In the genomic region with DNA sequence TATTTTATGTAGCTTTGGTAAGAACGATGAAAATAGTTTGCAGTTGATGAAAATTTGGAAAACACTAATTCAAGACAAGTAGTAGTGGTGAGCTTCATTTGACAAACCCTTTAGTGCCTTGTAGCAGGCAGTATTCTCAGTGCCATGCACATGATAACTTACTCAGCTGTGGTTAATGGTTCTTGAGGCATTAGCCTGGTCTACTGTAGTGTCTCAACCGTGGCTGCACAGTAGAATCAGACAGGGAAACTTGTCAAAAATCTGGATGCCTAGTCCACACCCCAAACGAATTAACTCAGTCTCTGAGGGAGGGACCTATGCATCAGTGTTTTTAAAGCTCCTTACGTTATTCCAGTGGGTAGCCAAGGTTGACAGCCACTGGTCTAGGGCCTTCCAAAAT, we compare ENCODE assay signal across 18 cellular contexts. TPM values are rescaled to one million over a fixed set of nuclear protein-coding genes. Genes with fewer than 3 reads are reported as not detected.
DNase-seq lines count a peak whose midpoint lies in the region; ATAC-seq lines count a peak whose summit lies in the region.
"Had no signal": no experiment of that assay in that cellular context is flagged by ENCODE, and none has a peak within 500 bp of the region (broad histone marks: within the 10 kb centered on the region; RNA-seq: fewer than 3 reads in every experiment).

No MANE protein-coding gene starts in this region.

- intact Hi-C loops in activated CD4-positive, alpha-beta memory T cell treated with anti-CD3 and anti-CD28 coated beads for 36 hours (cut with micrococcal nuclease): loop anchor here (2.0 kb wide), 1 partner anchor 13 kb away; no protein-coding TSS in a partner anchor

- POLR2A ChIA-PET in activated CD4-positive, alpha-beta memory T cell treated with anti-CD3 and anti-CD28 coated beads for 36 hours (lab: Charles Lee): interaction anchor here (6.6 kb wide), 1 partner anchor 12 kb away, joined by 51 read pairs; no protein-coding TSS in a partner anchor

- no peaks in the 10 kb centered on the region for H3K27me3 Mint-ChIP-seq in activated T-cell treated with anti-CD3 and anti-CD28 coated beads, Interleukin-2, amount 50 U/mL, for 72 hours (ENCODE audit: low read depth)
- no peaks in the 10 kb centered on the region for H3K27me3 Mint-ChIP-seq in activated CD4-positive, alpha-beta memory T cell treated with anti-CD3 and anti-CD28 coated beads for 36 hours
- peaks cover 0 to 7% (median 0%) of the 10 kb centered on the region in 3 donors for H3K27me3 Mint-ChIP-seq in immature natural killer cell (ENCODE audit: low read depth in 3 of 3)
- H3K27me3 Mint-ChIP-seq in stimulated activated naive CD8-positive, alpha-beta T cell treated with anti-CD3 and anti-CD28 coated beads, Interleukin-15, amount 100 ng/mL, for 72 hours: no peaks in the 10 kb centered on the region
- no peaks in the 10 kb centered on the region for H3K27me3 Mint-ChIP-seq in stimulated activated memory B cell treated with anti-CD40 and anti-IgM and Interleukin-4, amounts not matched to agents 10 μg/mL and 1 μg/mL and 100 μg/mL, for 72 hours

- no peaks in the 10 kb centered on the region for H3K9me3 Mint-ChIP-seq in activated T-cell treated with anti-CD3 and anti-CD28 coated beads, Interleukin-2, amount 50 U/mL, for 72 hours
- H3K9me3 Mint-ChIP-seq in activated CD4-positive, alpha-beta memory T cell treated with anti-CD3 and anti-CD28 coated beads for 36 hours: no peaks in the 10 kb centered on the region
- no peaks in the 10 kb centered on the region for H3K9me3 Mint-ChIP-seq in immature natural killer cell
- H3K9me3 Mint-ChIP-seq in stimulated activated naive CD8-positive, alpha-beta T cell treated with anti-CD3 and anti-CD28 coated beads, Interleukin-15, amount 100 ng/mL, for 72 hours: no peaks in the 10 kb centered on the region
- H3K9me3 Mint-ChIP-seq in stimulated activated memory B cell treated with anti-CD40 and anti-IgM and Interleukin-4, amounts not matched to agents 10 μg/mL and 1 μg/mL and 100 μg/mL, for 72 hours: no peaks in the 10 kb centered on the region

- peaks cover 10 to 25% of the 10 kb centered on the region in 2 donors for H3K36me3 Mint-ChIP-seq in activated T-cell treated with anti-CD3 and anti-CD28 coated beads, Interleukin-2, amount 50 U/mL, for 72 hours (ENCODE audit: insufficient read depth in 2 of 2)
- H3K36me3 Mint-ChIP-seq in activated CD4-positive, alpha-beta memory T cell treated with anti-CD3 and anti-CD28 coated beads for 36 hours: peaks cover 20% of the 10 kb centered on the region
- peaks cover 9 to 16% (median 12%) of the 10 kb centered on the region in 3 donors for H3K36me3 Mint-ChIP-seq in immature natural killer cell
- H3K36me3 Mint-ChIP-seq in stimulated activated memory B cell treated with anti-CD40 and anti-IgM and Interleukin-4, amounts not matched to agents 10 μg/mL and 1 μg/mL and 100 μg/mL, for 72 hours: peaks cover 52% of the 10 kb centered on the region

- DNase-seq in activated T-cell treated with anti-CD3 and anti-CD28 coated beads, Interleukin-2, amount 50 U/mL, for 72 hours: no peak
- no peak for DNase-seq in activated T-cell treated with anti-CD3 and anti-CD28 coated beads, Interleukin-2, amount 50 U/mL, for 48 hours
- no peak for DNase-seq in activated CD4-positive, alpha-beta memory T cell treated with anti-CD3 and anti-CD28 coated beads for 36 hours
- DNase-seq in immature natural killer cell (no peak), NCI-H187 (lab: John Stamatoyannopoulos, UW) (no peak)
- no peak for DNase-seq in stimulated activated naive CD8-positive, alpha-beta T cell treated with anti-CD3 and anti-CD28 coated beads, Interleukin-15, amount 100 ng/mL, for 72 hours
- DNase-seq: amniotic stem cell, DMS53, erythroblast, HCEC 1CT, hippocampal formation, KG1, lower lobe of right lung, NCI-H1694, NCI-H526, occipital lobe had no signal

- peaks cover 93% of the 10 kb centered on the region for H3K4me1 Mint-ChIP-seq in activated T-cell treated with anti-CD3 and anti-CD28 coated beads, Interleukin-2, amount 50 U/mL, for 72 hours (ENCODE audit: low read depth)
- peaks cover 94% of the 10 kb centered on the region for H3K4me1 Mint-ChIP-seq in activated CD4-positive, alpha-beta memory T cell treated with anti-CD3 and anti-CD28 coated beads for 36 hours (ENCODE audit: low read depth)
- H3K4me1 Mint-ChIP-seq in immature natural killer cell: peaks cover 97 to 100% of the 10 kb centered on the region in 2 donors
- H3K4me1 Mint-ChIP-seq in stimulated activated naive CD8-positive, alpha-beta T cell treated with anti-CD3 and anti-CD28 coated beads, Interleukin-15, amount 100 ng/mL, for 72 hours: peaks cover 97% of the 10 kb centered on the region
- peaks cover 37% of the 10 kb centered on the region for H3K4me1 Mint-ChIP-seq in stimulated activated memory B cell treated with anti-CD40 and anti-IgM and Interleukin-4, amounts not matched to agents 10 μg/mL and 1 μg/mL and 100 μg/mL, for 72 hours

- CTCF ChIA-PET in activated CD4-positive, alpha-beta memory T cell treated with anti-CD3 and anti-CD28 coated beads for 36 hours (lab: Charles Lee): interaction anchor here (0.7 to 25.3 kb wide), 3 partner anchors 11 to 20 kb away, joined by 3 to 360 read pairs (median 130); no protein-coding TSS in a partner anchor

- H3K27ac Mint-ChIP-seq in activated T-cell treated with anti-CD3 and anti-CD28 coated beads, Interleukin-2, amount 50 U/mL, for 72 hours: peak overlapping the region; percentile 97
- peak overlapping the region; percentile 40 for H3K27ac Mint-ChIP-seq in activated CD4-positive, alpha-beta memory T cell treated with anti-CD3 and anti-CD28 coated beads for 36 hours
- peak overlapping the region; percentile 87 to 97 (median 96) for H3K27ac Mint-ChIP-seq in immature natural killer cell
- H3K27ac Mint-ChIP-seq in stimulated activated naive CD8-positive, alpha-beta T cell treated with anti-CD3 and anti-CD28 coated beads, Interleukin-15, amount 100 ng/mL, for 72 hours: no peak overlapping the region
- no peak overlapping the region for H3K27ac Mint-ChIP-seq in stimulated activated memory B cell treated with anti-CD40 and anti-IgM and Interleukin-4, amounts not matched to agents 10 μg/mL and 1 μg/mL and 100 μg/mL, for 72 hours

- peak overlapping the region; percentile 81 to 96 for H3K4me3 Mint-ChIP-seq in activated T-cell treated with anti-CD3 and anti-CD28 coated beads, Interleukin-2, amount 50 U/mL, for 72 hours
- H3K4me3 Mint-ChIP-seq in activated CD4-positive, alpha-beta memory T cell treated with anti-CD3 and anti-CD28 coated beads for 36 hours: peak overlapping the region; percentile 13
- H3K4me3 Mint-ChIP-seq in immature natural killer cell: peak overlapping the region; percentile 46 to 87 (median 78)
- H3K4me3 Mint-ChIP-seq in stimulated activated naive CD8-positive, alpha-beta T cell treated with anti-CD3 and anti-CD28 coated beads, Interleukin-15, amount 100 ng/mL, for 72 hours: peak overlapping the region; percentile 42 to 78
- no peak overlapping the region for H3K4me3 Mint-ChIP-seq in stimulated activated memory B cell treated with anti-CD40 and anti-IgM and Interleukin-4, amounts not matched to agents 10 μg/mL and 1 μg/mL and 100 μg/mL, for 72 hours

- ATAC-seq in activated T-cell treated with anti-CD3 and anti-CD28 coated beads, Interleukin-2, amount 50 U/mL, for 72 hours (replicated peaks in 1 of 2): peak; percentile 62 to 63
- peak; percentile 84 for ATAC-seq in stimulated activated naive CD8-positive, alpha-beta T cell treated with anti-CD3 and anti-CD28 coated beads, Interleukin-15, amount 100 ng/mL, for 72 hours
- ATAC-seq in GM19351 (IDR thresholded peaks at IDR 0.05; ENCODE audit: unreplicated experiment): no peak
- no peak for ATAC-seq in stimulated activated memory B cell treated with anti-CD40 and anti-IgM and Interleukin-4, amounts not matched to agents 10 μg/mL and 1 μg/mL and 100 μg/mL, for 72 hours
- ATAC-seq: lower lobe of right lung had no signal

RNA-seq across cellular contexts. Expression of gene PSMD6, which starts 45.4 kb away (rescaled TPM):
- total RNA-seq in activated T-cell treated with anti-CD3 and anti-CD28 coated beads, Interleukin-2, amount 50 U/mL, for 72 hours: 10 to 100 TPM; 83.4 to 90.3 TPM
- 100 to 1,000 TPM; 104 to 109 TPM for total RNA-seq in activated CD4-positive, alpha-beta memory T cell treated with anti-CD3 and anti-CD28 coated beads for 36 hours
- 100 to 1,000 TPM in 2 of 3 donors, 10 to 100 TPM in 1; 92.3 to 161 (median 124) TPM for polyA plus RNA-seq in immature natural killer cell

Comparison
In these comparisons a context has a peak if more than half of its experiments do, and no peak if none do; other contexts are left out.
1. ATAC-seq: peak in activated T-cell treated with anti-CD3 and anti-CD28 coated beads, Interleukin-2, amount 50 U/mL, for 72 hours (2 of 2) and stimulated activated naive CD8-positive, alpha-beta T cell treated with anti-CD3 and anti-CD28 coated beads, Interleukin-15, amount 100 ng/mL, for 72 hours (single experiment); none in GM19351 (single experiment) and stimulated activated memory B cell treated with anti-CD40 and anti-IgM and Interleukin-4, amounts not matched to agents 10 μg/mL and 1 μg/mL and 100 μg/mL, for 72 hours (single experiment).
2. H3K27ac Mint-ChIP-seq: peak in activated T-cell treated with anti-CD3 and anti-CD28 coated beads, Interleukin-2, amount 50 U/mL, for 72 hours (single experiment), activated CD4-positive, alpha-beta memory T cell treated with anti-CD3 and anti-CD28 coated beads for 36 hours (single experiment) and immature natural killer cell (6 of 6); none in stimulated activated naive CD8-positive, alpha-beta T cell treated with anti-CD3 and anti-CD28 coated beads, Interleukin-15, amount 100 ng/mL, for 72 hours (0 of 2) and stimulated activated memory B cell treated with anti-CD40 and anti-IgM and Interleukin-4, amounts not matched to agents 10 μg/mL and 1 μg/mL and 100 μg/mL, for 72 hours (single experiment).